In genomic region chr7:30493231-30493630, GRCh38 we compare ENCODE assay signal across 30 cellular contexts.
"Had no signal": no experiment of that assay in that cellular context is flagged by ENCODE, and none has a peak within 500 bp of the region (broad histone marks: within the 10 kb centered on the region; RNA-seq: fewer than 3 reads in every experiment).

No MANE protein-coding gene starts in this region.

- ATAC-seq: activated T-helper 17 cell treated with anti-CD3 and anti-CD28 coated beads, Interleukin-2, amount 50 U/mL, for 72 hours; WTC11 had no signal

- H3K4me1 ChIP-seq: Peyer's patch, SJCRH30 had no signal

- DNase-seq: activated CD4-positive, alpha-beta T cell treated with anti-CD3 and anti-CD28 coated beads for 48 hours; activated CD4-positive, alpha-beta T cell treated with anti-CD3 and anti-CD28 coated beads, Interleukin-2, amount 50 U/mL, for 48 hours; activated CD4-positive, CD25-positive, alpha-beta regulatory T cell treated with anti-CD3 and anti-CD28 coated beads, Interleukin-2, amount 50 U/mL, for 72 hours; activated CD8-positive, alpha-beta memory T cell treated with anti-CD3 and anti-CD28 coated beads for 24 hours; activated gamma-delta T cell; activated naive CD4-positive, alpha-beta T cell treated with anti-CD3 and anti-CD28 coated beads for 36 hours; activated T-cell treated with anti-CD3 and anti-CD28 coated beads, Interleukin-2, amount 50 U/mL, for 48 hours; amygdala; brain microvascular endothelial cell; MG63; MV-4-11; NCI-H1092 treated with DMSO at 0.1 percent for 48 hours; NCI-H1417 treated with DMSO at 0.1 percent for 48 hours; NCI-H1694; NCI-H2029; NCI-H2107; NCI-H2171 treated with DMSO at 0.1 percent for 48 hours; NCI-H226; NCI-H510A; NCI-H526 treated with DMSO at 0.1 percent for 48 hours; Peyer's patch; Right ventricle myocardium superior; SJCRH30 had no signal

- H3K27ac Mint-ChIP-seq: activated naive CD4-positive, alpha-beta T cell treated with anti-CD3 and anti-CD28 coated beads for 36 hours; activated naive CD8-positive, alpha-beta T cell; activated T-helper 17 cell treated with anti-CD3 and anti-CD28 coated beads, Interleukin-2, amount 50 U/mL, for 72 hours; T-helper 1 cell treated with Interleukin-12 subunit alpha and Interleukin-12 subunit beta and Interleukin-4 antibody, amounts not matched to agents 30 μg/mL and 1 μg/mL, for 36 hours; WTC11 had no signal

- H3K4me3 ChIP-seq: cardiac muscle cell, MG63, Peyer's patch, SJCRH30 had no signal

- H3K4me1 Mint-ChIP-seq: activated T-helper 17 cell treated with anti-CD3 and anti-CD28 coated beads, Interleukin-2, amount 50 U/mL, for 72 hours; WTC11 had no signal

- H3K27me3 Mint-ChIP-seq: activated T-helper 17 cell treated with anti-CD3 and anti-CD28 coated beads, Interleukin-2, amount 50 U/mL, for 72 hours had no signal

- FAIRE-seq: astrocyte had no signal

- H3K36me3 ChIP-seq: Peyer's patch had no signal

- H3K4me3 Mint-ChIP-seq: activated naive CD4-positive, alpha-beta T cell treated with anti-CD3 and anti-CD28 coated beads for 36 hours; activated naive CD8-positive, alpha-beta T cell; activated T-helper 17 cell treated with anti-CD3 and anti-CD28 coated beads, Interleukin-2, amount 50 U/mL, for 72 hours; T-helper 1 cell treated with Interleukin-12 subunit alpha and Interleukin-12 subunit beta and Interleukin-4 antibody, amounts not matched to agents 30 μg/mL and 1 μg/mL, for 36 hours; WTC11 had no signal

- H3K27ac ChIP-seq: brain microvascular endothelial cell, cardiac muscle cell, Peyer's patch, RWPE1, SJCRH30 had no signal

- H3K27me3 ChIP-seq: brain microvascular endothelial cell, cardiac muscle cell, MG63, Peyer's patch, SJCRH30 had no signal
